18 cellular contexts compared by ENCODE assay signal in the genomic region with DNA sequence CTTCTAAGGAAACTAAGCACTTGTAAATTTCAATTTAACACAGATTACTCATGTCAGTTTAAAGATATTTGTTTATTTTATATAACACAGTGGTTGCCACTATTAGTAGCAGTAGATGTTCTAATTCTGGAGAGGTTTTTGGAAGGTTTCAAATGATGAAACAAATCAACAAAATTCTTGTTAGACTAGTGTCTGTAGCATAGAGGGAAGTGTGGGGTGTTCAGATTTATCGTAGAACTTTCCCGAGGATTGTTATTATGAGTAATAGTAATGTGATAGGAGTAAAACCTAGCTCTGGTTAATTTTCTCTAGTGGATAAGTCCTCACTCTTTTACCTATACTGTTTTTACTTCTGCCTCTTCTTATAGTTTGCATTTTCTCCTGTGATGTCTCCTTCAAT. TPM values are rescaled to one million over a fixed set of nuclear protein-coding genes. Genes with fewer than 3 reads are reported as not detected.
DNase-seq lines count a peak whose midpoint lies in the region; ATAC-seq, FAIRE-seq and TF ChIP-seq lines count a peak whose summit lies in the region.
"Had no signal": no experiment of that assay in that cellular context is flagged by ENCODE, and none has a peak within 500 bp of the region (broad histone marks: within the 10 kb centered on the region; RNA-seq: fewer than 3 reads in every experiment).

No MANE protein-coding gene starts in this region.

- intact Hi-C loops in vagina (cut with DNase I): no loop called here

- H3K27ac Mint-ChIP-seq in activated T-cell treated with anti-CD3 and anti-CD28 coated beads, Interleukin-2, amount 50 U/mL, for 72 hours: peak overlapping the region; percentile 29
- peak overlapping the region; percentile 88 for H3K27ac Mint-ChIP-seq in astrocyte (ENCODE audit: unreplicated experiment)
- H3K27ac Mint-ChIP-seq: B cell had no signal

- FAIRE-seq in astrocyte (lab: Jason Lieb, UNC): no peak

- no peak overlapping the region for H3K4me2 ChIP-seq in astrocyte (ENCODE audit: low read length)
- H3K4me2 ChIP-seq: GM23338 had no signal

- H3K4me1 Mint-ChIP-seq in activated T-cell treated with anti-CD3 and anti-CD28 coated beads, Interleukin-2, amount 50 U/mL, for 72 hours (ENCODE audit: low read depth): peaks cover 67% of the 10 kb centered on the region
- H3K4me1 Mint-ChIP-seq in astrocyte (ENCODE audit: low read depth, unreplicated experiment): peaks cover 40% of the 10 kb centered on the region

- H4K20me1 ChIP-seq in astrocyte (ENCODE audit: insufficient read depth, low read length): peaks cover 54% of the 10 kb centered on the region

- no peaks in the 10 kb centered on the region for H3K27me3 Mint-ChIP-seq in activated T-cell treated with anti-CD3 and anti-CD28 coated beads, Interleukin-2, amount 50 U/mL, for 72 hours (ENCODE audit: low read depth)
- H3K27me3 Mint-ChIP-seq in astrocyte (ENCODE audit: low read depth, unreplicated experiment): no peaks in the 10 kb centered on the region
- H3K27me3 Mint-ChIP-seq: B cell had no signal

- H3K4me3 Mint-ChIP-seq in activated T-cell treated with anti-CD3 and anti-CD28 coated beads, Interleukin-2, amount 50 U/mL, for 72 hours: no peak overlapping the region
- no peak overlapping the region for H3K4me3 Mint-ChIP-seq in astrocyte (ENCODE audit: unreplicated experiment)
- H3K4me3 Mint-ChIP-seq: B cell, GM23338 had no signal

- no peak for DNase-seq in activated T-cell treated with anti-CD3 and anti-CD28 coated beads, Interleukin-2, amount 50 U/mL, for 72 hours
- no peak for DNase-seq in activated T-cell treated with anti-CD3 and anti-CD28 coated beads for 4 hours
- peak; percentile 16 for DNase-seq in astrocyte (ENCODE audit: low read depth)
- DNase-seq in iris pigment epithelial cell (ENCODE audit: low read depth): peak; percentile 69
- DNase-seq in vagina (ENCODE audit: extremely low spot score in 2 of 2): no peak
- no peak for DNase-seq in activated CD4-positive, alpha-beta T cell treated with anti-CD3 and anti-CD28 coated beads for 48 hours
- DNase-seq in A172 (ENCODE audit: low spot score): no peak
- DNase-seq: DMS79 treated with DMSO at 0.1 percent for 48 hours, MV-4-11, NCI-H187, NCI-H2107, NCI-H510A treated with DMSO at 0.1 percent for 48 hours, NCI-H774, SHP77 treated with DMSO at 0.1 percent for 48 hours had no signal

- H3K36me3 Mint-ChIP-seq in activated T-cell treated with anti-CD3 and anti-CD28 coated beads, Interleukin-2, amount 50 U/mL, for 72 hours (ENCODE audit: insufficient read depth in 2 of 2): peaks cover 2 to 4% of the 10 kb centered on the region in 2 donors
- peaks cover 7% of the 10 kb centered on the region for H3K36me3 Mint-ChIP-seq in astrocyte (ENCODE audit: low read depth, unreplicated experiment)

- no peak overlapping the region for H3K4me3 ChIP-seq in astrocyte (ENCODE audit: insufficient read depth, low read depth, low read length)
- no peak overlapping the region for H3K4me3 ChIP-seq in vagina
- H3K4me3 ChIP-seq: GM23338 had no signal

- H3K4me1 ChIP-seq in astrocyte (ENCODE audit: insufficient read depth, low read length) (peaks cover 21% of the 10 kb centered on the region), vagina (peaks cover 76% of the 10 kb centered on the region)

- no peak for ATAC-seq in activated T-cell treated with anti-CD3 and anti-CD28 coated beads, Interleukin-2, amount 50 U/mL, for 72 hours (replicated peaks in 1 of 2)
- no peak for ATAC-seq in GM21619 (IDR thresholded peaks at IDR 0.05; ENCODE audit: unreplicated experiment)
- ATAC-seq: GM23338 had no signal

- no peak for TF ChIP-seq POLR2A in vagina (IDR thresholded peaks at IDR 0.05)

- H3K79me2 ChIP-seq in astrocyte (ENCODE audit: insufficient read depth, low read length): peaks cover 89% of the 10 kb centered on the region

- no peaks in the 10 kb centered on the region for H3K9me3 Mint-ChIP-seq in activated T-cell treated with anti-CD3 and anti-CD28 coated beads, Interleukin-2, amount 50 U/mL, for 72 hours
- no peaks in the 10 kb centered on the region for H3K9me3 Mint-ChIP-seq in astrocyte (ENCODE audit: unreplicated experiment)
- H3K9me3 Mint-ChIP-seq: GM23338 had no signal

- H3K27me3 ChIP-seq in astrocyte (ENCODE audit: insufficient read depth, low read length) (no peaks in the 10 kb centered on the region), vagina (no peaks in the 10 kb centered on the region)

- H3K9me3 ChIP-seq in astrocyte (ENCODE audit: insufficient read depth, low read depth, low read length) (no peaks in the 10 kb centered on the region), vagina (no peaks in the 10 kb centered on the region)

- H3K27ac ChIP-seq in astrocyte (ENCODE audit: low read depth, low read length) (no peak overlapping the region), vagina (peak overlapping the region; percentile 16)
- H3K27ac ChIP-seq: 22Rv1 had no signal

- H3K36me3 ChIP-seq in astrocyte (ENCODE audit: insufficient read depth, low read length): no peaks in the 10 kb centered on the region
- no peaks in the 10 kb centered on the region for H3K36me3 ChIP-seq in vagina

- H2AFZ ChIP-seq in astrocyte (ENCODE audit: low read depth, low read length): no peak overlapping the region
- H2AFZ ChIP-seq: GM23338 had no signal

- TF ChIP-seq CTCF in astrocyte (IDR thresholded peaks at IDR 0.05; ENCODE audit: insufficient read depth, low read depth, low read length) (no peak), vagina (IDR thresholded peaks at IDR 0.05) (no peak)

- H3K9ac ChIP-seq in astrocyte (ENCODE audit: low read length): no peak overlapping the region

RNA-seq across cellular contexts. Expression of gene GAN, which starts 6.3 kb away (rescaled TPM):
- 10 to 100 TPM; 21.6 to 22.0 TPM for total RNA-seq in activated T-cell treated with anti-CD3 and anti-CD28 coated beads, Interleukin-2, amount 50 U/mL, for 72 hours
- total RNA-seq in astrocyte (18.0 and 20.9 TPM in 2 replicates), vagina (20.9 TPM)
- 12.7 and 14.2 TPM in 2 replicates for total RNA-seq in A172 (2014; rRNA removed; shearing (Covaris generic))

Comparison
In these comparisons a context has a peak if more than half of its experiments do, and no peak if none do; other contexts are left out.
1. DNase-seq: peak in astrocyte (single experiment) and iris pigment epithelial cell (single experiment); none in activated T-cell treated with anti-CD3 and anti-CD28 coated beads, Interleukin-2, amount 50 U/mL, for 72 hours (0 of 2), activated T-cell treated with anti-CD3 and anti-CD28 coated beads for 4 hours (single experiment), vagina (0 of 2), activated CD4-positive, alpha-beta T cell treated with anti-CD3 and anti-CD28 coated beads for 48 hours (single experiment) and A172 (single experiment).